Comparison of ENCODE assay signal across 1 cellular context in the genomic region with DNA sequence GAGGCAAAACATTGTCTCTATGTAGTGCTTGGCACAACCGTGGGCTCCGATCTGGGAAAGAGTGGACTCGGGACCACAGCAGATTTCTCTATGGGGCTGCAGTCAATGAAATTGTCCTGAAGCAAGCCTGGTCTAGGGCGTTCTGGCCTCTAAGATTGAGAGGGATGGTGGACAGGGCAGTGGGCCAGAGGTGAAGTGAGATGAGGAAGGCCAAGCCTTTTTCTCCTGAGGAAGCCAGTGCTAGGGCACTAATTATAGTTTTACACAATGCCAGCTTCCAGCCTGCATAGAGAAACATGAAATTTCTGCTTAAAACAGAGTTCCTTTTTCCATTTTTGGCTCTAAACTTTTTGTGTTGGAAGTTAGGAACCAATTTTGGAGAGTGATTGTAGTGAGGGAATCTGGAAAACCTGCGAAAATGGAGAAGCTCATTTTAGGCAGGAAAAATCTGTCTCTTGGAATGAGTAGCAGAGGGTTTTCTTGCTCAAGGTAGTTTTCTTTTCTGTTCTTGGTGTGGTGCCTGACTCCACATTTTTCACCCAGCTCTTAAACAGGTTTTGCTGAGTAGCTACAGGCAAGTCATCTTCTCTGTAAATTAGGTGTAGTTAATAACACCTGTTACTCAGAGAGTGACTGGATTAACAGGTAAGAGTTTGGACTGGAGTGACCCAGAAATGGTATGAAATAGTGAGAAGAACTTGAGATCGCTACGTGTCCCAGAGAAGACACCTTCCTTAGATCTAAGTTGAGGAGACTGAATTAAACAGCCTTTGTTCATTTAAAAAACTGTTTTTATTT.
TF ChIP-seq lines count a peak whose summit lies in the region.

No MANE protein-coding gene starts in this region.

TF ChIP-seq in WTC11, 78 proteins besides CTCF, POLR2A, EP300 and RAD21:
- TF ChIP-seq, protein P1, sequence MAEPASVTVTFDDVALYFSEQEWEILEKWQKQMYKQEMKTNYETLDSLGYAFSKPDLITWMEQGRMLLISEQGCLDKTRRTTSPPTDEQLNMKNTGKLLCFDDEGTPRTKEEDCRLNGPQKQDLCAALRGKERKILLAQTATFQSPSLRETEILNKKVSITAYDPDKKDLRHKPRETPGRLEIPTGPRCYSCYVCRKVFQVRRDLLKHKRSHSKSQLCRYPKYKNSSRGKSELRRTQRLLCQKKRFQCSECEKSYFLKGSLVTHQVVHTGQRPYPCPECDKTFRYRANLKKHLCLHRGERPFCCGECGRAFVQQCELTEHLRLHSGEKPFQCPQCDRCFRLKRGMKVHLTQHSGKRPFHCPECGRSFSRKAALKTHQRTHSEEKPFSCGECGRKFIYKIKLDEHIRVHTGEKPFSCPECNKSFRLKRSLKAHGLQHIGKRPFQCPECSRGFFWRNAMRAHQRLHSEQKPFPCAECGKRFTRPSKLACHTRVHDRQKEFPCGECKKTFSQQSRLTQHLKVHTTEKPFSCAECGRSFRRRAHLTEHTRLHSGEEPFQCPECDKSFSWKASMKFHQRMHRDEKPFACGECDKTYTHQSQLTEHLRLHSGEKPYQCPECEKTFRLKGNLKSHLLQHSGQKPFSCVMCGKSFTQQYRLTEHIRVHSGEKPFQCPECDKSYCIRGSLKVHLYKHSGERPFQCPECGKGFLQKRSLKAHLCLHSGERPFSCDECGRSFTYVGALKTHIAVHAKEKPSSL (CRISPR knock-in tag; conservative IDR thresholded peaks at IDR 0.05): no peak
- TF ChIP-seq NFYB (CRISPR knock-in tag; conservative IDR thresholded peaks at IDR 0.05; ENCODE audit: low read depth) (no peak), SMAD4 (CRISPR knock-in tag; IDR thresholded peaks at IDR 0.05) (no peak)
TF ChIP-seq in WTC11: peak in this region for 0.
